Comparison of ENCODE assay signal across 12 cellular contexts in the genomic region with DNA sequence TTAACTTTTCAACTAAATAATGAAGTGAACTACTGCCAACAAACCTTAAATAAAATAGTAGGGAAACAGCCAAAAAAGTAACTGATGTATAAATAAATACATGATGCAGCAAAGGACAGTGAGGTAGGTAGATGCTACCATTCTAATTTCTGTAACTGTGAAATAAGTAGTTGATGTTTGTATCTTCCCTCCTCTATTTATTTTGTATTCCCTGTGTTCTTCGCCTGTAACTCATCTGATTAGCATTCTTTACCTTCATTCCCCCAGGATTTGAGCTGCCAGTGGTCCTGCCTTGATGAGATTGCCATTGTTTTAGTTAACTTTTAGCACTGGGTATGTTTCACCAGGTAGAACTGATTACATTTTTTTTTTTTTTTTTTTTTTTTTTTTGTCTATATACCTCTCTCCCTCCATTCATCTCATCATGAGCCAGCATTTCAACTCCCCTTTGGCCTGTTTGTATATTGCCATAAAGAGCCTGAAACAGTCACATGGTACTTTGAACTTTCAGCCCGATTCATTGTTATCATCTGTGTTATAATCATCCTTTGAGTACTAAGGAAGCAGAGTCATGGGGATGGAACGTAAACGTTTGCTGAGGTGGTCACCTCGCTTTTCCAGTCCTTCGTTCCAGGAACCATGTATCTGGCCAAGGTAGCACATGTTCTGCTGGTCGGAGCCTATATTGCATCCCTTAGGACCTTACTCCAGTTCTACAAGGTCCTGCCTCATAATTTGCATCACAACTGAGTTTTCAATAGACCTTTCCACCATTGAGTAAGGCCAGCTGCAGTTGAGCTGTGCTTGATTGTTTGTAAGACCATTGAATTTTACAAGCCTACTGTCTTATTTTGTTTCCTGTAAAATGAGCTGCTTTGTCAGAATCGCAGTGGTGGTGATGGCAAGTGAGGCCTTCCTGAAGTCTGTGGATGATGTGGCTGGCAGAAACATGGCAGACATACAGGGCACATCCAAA.
A peak's percentile ranks its signal among the peaks of the same experiment; 100 is the strongest.
DNase-seq lines count a peak whose midpoint lies in the region; ATAC-seq and TF ChIP-seq lines count a peak whose summit lies in the region.
"Had no signal": no experiment of that assay in that cellular context is flagged by ENCODE, and none has a peak within 500 bp of the region (broad histone marks: within the 10 kb centered on the region; RNA-seq: fewer than 3 reads in every experiment).

No MANE protein-coding gene starts in this region.

- H3K4me3 ChIP-seq in Peyer's patch (no peak overlapping the region), fibroblast of pulmonary artery (replicated peaks; ENCODE audit: low read depth, low read length) (no peak overlapping the region), uterus (no peak overlapping the region)
- H3K4me3 ChIP-seq: lung had no signal

- TF ChIP-seq POLR2A in Peyer's patch (IDR thresholded peaks at IDR 0.05) (no peak), uterus (IDR thresholded peaks at IDR 0.05) (no peak)

- no peak overlapping the region for H3K4me3 Mint-ChIP-seq in activated naive CD4-positive, alpha-beta T cell treated with anti-CD3 and anti-CD28 coated beads, Interleukin-2, amount 50 U/mL, for 24 hours
- H3K4me3 Mint-ChIP-seq: activated naive CD4-positive, alpha-beta T cell treated with anti-CD3 and anti-CD28 coated beads, Interleukin-2, amount 10 ng/mL, durations not matched to agents 7 days and 5 days; central memory CD8-positive, alpha-beta T cell had no signal

- H3K4me1 ChIP-seq in Peyer's patch = peaks cover 0 to 6% (median 0%) of the 10 kb centered on the region in 4 donors
- H3K4me1 ChIP-seq in uterus = no peaks in the 10 kb centered on the region

- no peaks in the 10 kb centered on the region for H3K9me3 ChIP-seq in Peyer's patch
- H3K9me3 ChIP-seq in uterus = no peaks in the 10 kb centered on the region

- H3K9me3 Mint-ChIP-seq in activated naive CD4-positive, alpha-beta T cell treated with anti-CD3 and anti-CD28 coated beads, Interleukin-2, amount 50 U/mL, for 24 hours = no peaks in the 10 kb centered on the region
- H3K9me3 Mint-ChIP-seq: activated naive CD4-positive, alpha-beta T cell treated with anti-CD3 and anti-CD28 coated beads, Interleukin-2, amount 10 ng/mL, durations not matched to agents 7 days and 5 days; central memory CD8-positive, alpha-beta T cell had no signal

- no peaks in the 10 kb centered on the region for H3K27me3 Mint-ChIP-seq in activated naive CD4-positive, alpha-beta T cell treated with anti-CD3 and anti-CD28 coated beads, Interleukin-2, amount 50 U/mL, for 24 hours
- H3K27me3 Mint-ChIP-seq: activated naive CD4-positive, alpha-beta T cell treated with anti-CD3 and anti-CD28 coated beads, Interleukin-2, amount 10 ng/mL, durations not matched to agents 7 days and 5 days; central memory CD8-positive, alpha-beta T cell had no signal

- H3K27me3 ChIP-seq in Peyer's patch (no peaks in the 10 kb centered on the region), uterus (no peaks in the 10 kb centered on the region)

- ATAC-seq in HG03432 (IDR thresholded peaks at IDR 0.05; ENCODE audit: unreplicated experiment) = no peak

- TF ChIP-seq CTCF in Peyer's patch (IDR thresholded peaks at IDR 0.05) = peak in 3 of 6 experiments; percentile 7 to 42 (median 31)
- TF ChIP-seq CTCF in fibroblast of pulmonary artery (IDR thresholded peaks at IDR 0.05; ENCODE audit: low read length, missing control alignments) = peak; percentile 16
- no peak for TF ChIP-seq CTCF in uterus (IDR thresholded peaks at IDR 0.05)

- peak overlapping the region; percentile 56 for H3K27ac Mint-ChIP-seq in activated naive CD4-positive, alpha-beta T cell treated with anti-CD3 and anti-CD28 coated beads, Interleukin-2, amount 50 U/mL, for 24 hours
- H3K27ac Mint-ChIP-seq: activated naive CD4-positive, alpha-beta T cell treated with anti-CD3 and anti-CD28 coated beads, Interleukin-2, amount 10 ng/mL, durations not matched to agents 7 days and 5 days had no signal

- H3K36me3 Mint-ChIP-seq in activated naive CD4-positive, alpha-beta T cell treated with anti-CD3 and anti-CD28 coated beads, Interleukin-2, amount 50 U/mL, for 24 hours = peaks cover 36% of the 10 kb centered on the region

- intact Hi-C loops in uterus (cut with DNase I; ENCODE audit: low total_unique reads) = no loop called here

- peak overlapping the region in 3 of 4 donors; percentile 56 to 81 (median 75) for H3K27ac ChIP-seq in Peyer's patch
- peak overlapping the region; percentile 28 to 76 for H3K27ac ChIP-seq in uterus

- DNase-seq in activated naive CD4-positive, alpha-beta T cell (lab: John Stamatoyannopoulos, UW) = no peak
- peak in 1 of 3 donors; percentile 57 for DNase-seq in Peyer's patch
- DNase-seq in fibroblast of pulmonary artery (ENCODE audit: low read depth) = peak; percentile 95
- no peak for DNase-seq in uterus
- no peak for DNase-seq in NCI-H2081 (lab: John Stamatoyannopoulos, UW)
- DNase-seq in SIG-M5 treated with dmso at 0.1 percent for 504 hours (lab: John Stamatoyannopoulos, UW; ENCODE audit: unreplicated experiment) = no peak
- DNase-seq: activated naive CD4-positive, alpha-beta T cell treated with anti-CD3 and anti-CD28 coated beads, Interleukin-2, amount 10 ng/mL, durations not matched to agents 7 days and 5 days; SW 1271 had no signal

- no peaks in the 10 kb centered on the region for H3K36me3 ChIP-seq in Peyer's patch
- H3K36me3 ChIP-seq in uterus = no peaks in the 10 kb centered on the region

- peaks cover 14% of the 10 kb centered on the region for H3K4me1 Mint-ChIP-seq in activated naive CD4-positive, alpha-beta T cell treated with anti-CD3 and anti-CD28 coated beads, Interleukin-2, amount 50 U/mL, for 24 hours
